8 cellular contexts compared by ENCODE assay signal in the genomic region with DNA sequence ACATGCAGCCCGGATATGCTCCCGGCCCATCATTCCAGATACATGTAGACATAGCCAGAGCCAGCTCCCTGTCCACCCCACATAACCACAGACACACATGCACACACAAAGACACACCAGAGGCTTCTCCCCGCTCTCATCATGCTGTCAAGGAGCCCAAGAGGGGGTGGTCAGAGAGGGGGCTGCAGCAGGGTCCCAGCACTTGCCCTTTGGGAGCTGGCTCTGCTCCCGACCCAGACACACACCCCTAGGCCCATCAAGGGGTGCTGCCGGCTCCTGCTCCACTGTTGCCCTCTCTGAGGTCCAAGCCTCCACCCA.
DNase-seq lines count a peak whose midpoint lies in the region; ATAC-seq and TF ChIP-seq lines count a peak whose summit lies in the region.

No MANE protein-coding gene starts in this region.

- H3K4me2 ChIP-seq in SU-DHL-6 (ENCODE audit: low read depth, low read length, poor library complexity, severe bottlenecking) (peak overlapping the region; percentile 90), MM.1S (ENCODE audit: low read depth, low read length) (no peak overlapping the region)

- H3K79me2 ChIP-seq in SU-DHL-6 (ENCODE audit: insufficient read depth, low read length) (peaks cover 51% of the 10 kb centered on the region), MM.1S (ENCODE audit: low read length) (no peaks in the 10 kb centered on the region)

- H3K9me2 ChIP-seq in SU-DHL-6 (replicated peaks; ENCODE audit: insufficient read depth, low read length) (no peaks in the 10 kb centered on the region), MM.1S (replicated peaks; ENCODE audit: insufficient read depth, low read length) (no peaks in the 10 kb centered on the region)

- H3K4me3 ChIP-seq in SU-DHL-6 (ENCODE audit: insufficient read depth, low read length, poor library complexity, severe bottlenecking) (peak overlapping the region; percentile 65), foreskin fibroblast (ENCODE audit: low read depth in 1 of 2, low read length in 2 of 2) (no peak overlapping the region), MM.1S (ENCODE audit: low read length) (no peak overlapping the region)

- H2AFZ ChIP-seq in SU-DHL-6 (ENCODE audit: low read depth, low read length, severe bottlenecking) (no peak overlapping the region), MM.1S (ENCODE audit: low read length) (no peak overlapping the region)

- no peak for TF ChIP-seq CTCF in SU-DHL-6 (IDR thresholded peaks at IDR 0.05; ENCODE audit: insufficient read depth, low read length, poor library complexity, severe bottlenecking)
- no peak for TF ChIP-seq CTCF in foreskin fibroblast (IDR thresholded peaks at IDR 0.05; ENCODE audit: low read depth, low read length)
- TF ChIP-seq CTCF in MM.1S (IDR thresholded peaks at IDR 0.05; ENCODE audit: low read length): no peak

- H3K9me3 ChIP-seq in SU-DHL-6 (ENCODE audit: insufficient read depth, low read length): no peaks in the 10 kb centered on the region
- H3K9me3 ChIP-seq in MM.1S (replicated peaks; ENCODE audit: insufficient read depth, low read length): no peaks in the 10 kb centered on the region

- peak overlapping the region; percentile 74 for H3K9ac ChIP-seq in SU-DHL-6 (ENCODE audit: low read length)
- no peak overlapping the region for H3K9ac ChIP-seq in MM.1S (ENCODE audit: low read length)

- DNase-seq in EH (ENCODE audit: low read depth) (peak; percentile 67), foreskin fibroblast (peak; percentile 46 to 76), non-pigmented ciliary epithelial cell (ENCODE audit: low read depth) (peak; percentile 28), iPS-NIHi11 (ENCODE audit: low spot score) (no peak), COLO829 (ENCODE audit: low spot score) (no peak), MM.1S (no peak)

- H3K4me1 ChIP-seq in MM.1S (ENCODE audit: low read length): peaks cover 35% of the 10 kb centered on the region

- H3K27me3 ChIP-seq in SU-DHL-6 (ENCODE audit: low read length) (no peaks in the 10 kb centered on the region), MM.1S (replicated peaks; ENCODE audit: insufficient read depth, low read length) (no peaks in the 10 kb centered on the region)

- no peaks in the 10 kb centered on the region for H4K20me1 ChIP-seq in SU-DHL-6 (ENCODE audit: low read depth, low read length)
- H4K20me1 ChIP-seq in MM.1S (ENCODE audit: insufficient read depth, low read length): no peaks in the 10 kb centered on the region

- peak overlapping the region; percentile 96 for H3K27ac ChIP-seq in SU-DHL-6 (ENCODE audit: low read depth, low read length)
- no peak overlapping the region for H3K27ac ChIP-seq in MM.1S (ENCODE audit: low read length)

- H3K36me3 ChIP-seq in SU-DHL-6 (ENCODE audit: low read length) (0 out of 2 replicates have a peak, but pooled peaks cover 5% of the 10 kb centered on the region), MM.1S (replicated peaks; ENCODE audit: insufficient read depth, low read length) (no peaks in the 10 kb centered on the region)

- no peak for ATAC-seq in HG02763 (IDR thresholded peaks at IDR 0.05; ENCODE audit: unreplicated experiment)

- peaks cover 53% of the 10 kb centered on the region for H3F3A ChIP-seq in SU-DHL-6 (ENCODE audit: insufficient read depth)
- peaks cover 23% of the 10 kb centered on the region for H3F3A ChIP-seq in MM.1S (ENCODE audit: insufficient read depth, low read length)

Comparison
In these comparisons a context has a peak if more than half of its experiments do, and no peak if none do; other contexts are left out.
1. DNase-seq: peak in EH (single experiment), foreskin fibroblast (2 of 2) and non-pigmented ciliary epithelial cell (single experiment); none in iPS-NIHi11 (single experiment), COLO829 (single experiment) and MM.1S (single experiment).